Comparison of ENCODE assay signal across 3 cellular contexts in genomic region chr2:133541376-133541775, GRCh38.
"Had no signal": no experiment of that assay in that cellular context is flagged by ENCODE, and none has a peak within 500 bp of the region (broad histone marks: within the 10 kb centered on the region; RNA-seq: fewer than 3 reads in every experiment).

No MANE protein-coding gene starts in this region.

- DNase-seq: GDM1, GF-D8 had no signal

- ATAC-seq: GM12878 had no signal

- H3K4me3 ChIP-seq: GM12878 had no signal
